Comparison of ENCODE assay signal across 19 cellular contexts in the genomic region with DNA sequence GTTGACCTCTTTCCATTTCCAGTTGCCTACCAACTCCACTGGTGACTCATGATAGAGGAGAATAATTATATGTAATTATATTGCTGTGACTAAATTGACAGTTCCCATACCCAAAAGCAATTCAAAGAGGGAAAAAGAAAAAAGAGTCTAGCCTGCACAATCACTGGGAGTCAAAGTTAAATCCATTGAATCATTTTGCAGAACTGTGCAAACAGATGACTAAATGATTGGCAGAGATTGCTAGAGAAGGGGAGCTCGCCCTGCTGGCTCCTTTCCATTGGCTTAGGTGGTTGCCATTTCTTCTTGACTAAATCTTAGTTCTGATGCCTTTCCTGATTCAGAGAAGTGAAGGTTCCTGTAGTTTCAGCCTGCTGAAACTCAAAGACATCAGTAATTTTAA.
DNase-seq lines count a peak whose midpoint lies in the region; ATAC-seq, FAIRE-seq and TF ChIP-seq lines count a peak whose summit lies in the region.
"Had no signal": no experiment of that assay in that cellular context is flagged by ENCODE, and none has a peak within 500 bp of the region (broad histone marks: within the 10 kb centered on the region; RNA-seq: fewer than 3 reads in every experiment).

No MANE protein-coding gene starts in this region.

- peaks cover 0 to 14% (median 4%) of the 10 kb centered on the region in 9 donors for H3K9me3 Mint-ChIP-seq in naive thymus-derived CD8-positive, alpha-beta T cell

- TF ChIP-seq CTCF in retinal pigment epithelial cell (conservative IDR thresholded peaks at IDR 0.05; ENCODE audit: low read depth, low read length): no peak

- H3K4me3 Mint-ChIP-seq in naive thymus-derived CD8-positive, alpha-beta T cell: no peak overlapping the region
- H3K4me3 Mint-ChIP-seq: activated T-helper 17 cell treated with anti-CD3 and anti-CD28 coated beads, Interleukin-2, amount 50 U/mL, for 72 hours had no signal

- no peak overlapping the region for H3K4me3 ChIP-seq in retinal pigment epithelial cell (ENCODE audit: low read length)
- H3K4me3 ChIP-seq: BLaER1, colonic mucosa, Peyer's patch, right atrium auricular region had no signal

- ATAC-seq in naive thymus-derived CD8-positive, alpha-beta T cell: no peak
- ATAC-seq: activated T-helper 17 cell treated with anti-CD3 and anti-CD28 coated beads, Interleukin-2, amount 50 U/mL, for 72 hours had no signal

- no peaks in the 10 kb centered on the region for H3K4me1 Mint-ChIP-seq in naive thymus-derived CD8-positive, alpha-beta T cell
- H3K4me1 Mint-ChIP-seq: activated T-helper 17 cell treated with anti-CD3 and anti-CD28 coated beads, Interleukin-2, amount 50 U/mL, for 72 hours had no signal

- FAIRE-seq in RCC 7860 (lab: Jason Lieb, UNC): no peak
- FAIRE-seq: keratinocyte had no signal

- no peaks in the 10 kb centered on the region for H3K36me3 Mint-ChIP-seq in naive thymus-derived CD8-positive, alpha-beta T cell

- no peak overlapping the region for H3K27ac Mint-ChIP-seq in naive thymus-derived CD8-positive, alpha-beta T cell
- H3K27ac Mint-ChIP-seq: activated T-helper 17 cell treated with anti-CD3 and anti-CD28 coated beads, Interleukin-2, amount 50 U/mL, for 72 hours had no signal

- H3K27me3 Mint-ChIP-seq in naive thymus-derived CD8-positive, alpha-beta T cell: no peaks in the 10 kb centered on the region
- H3K27me3 Mint-ChIP-seq: activated T-helper 17 cell treated with anti-CD3 and anti-CD28 coated beads, Interleukin-2, amount 50 U/mL, for 72 hours had no signal

- POLR2A ChIA-PET in naive thymus-derived CD8-positive, alpha-beta T cell (lab: Charles Lee): no interaction called here

- peak; percentile 30 for DNase-seq in GM03348 (ENCODE audit: low spot score)
- DNase-seq in RCC 7860 (ENCODE audit: low spot score): peak; percentile 21
- DNase-seq in epithelial cell of prostate (ENCODE audit: low read depth, low spot score): peak; percentile 57
- peak; percentile 54 for DNase-seq in retinal pigment epithelial cell (ENCODE audit: low read depth)
- DNase-seq in superior temporal gyrus (ENCODE audit: extremely low spot score): no peak
- no peak for DNase-seq in activated CD4-positive, alpha-beta T cell treated with anti-CD3 and anti-CD28 coated beads for 1 hour
- no peak for DNase-seq in naive thymus-derived CD8-positive, alpha-beta T cell
- DNase-seq: activated CD4-positive, CD25-positive, alpha-beta regulatory T cell; amygdala; colonic mucosa; DMS153; midbrain; NCI-H2107; Peyer's patch; T-helper 1 cell had no signal

- peak overlapping the region; percentile 69 for H3K27ac ChIP-seq in epithelial cell of prostate
- H3K27ac ChIP-seq: BLaER1, colonic mucosa, Peyer's patch, right atrium auricular region had no signal

Comparison
In these comparisons a context has a peak if more than half of its experiments do, and no peak if none do; other contexts are left out.
1. DNase-seq: peak in GM03348 (single experiment), RCC 7860 (single experiment), epithelial cell of prostate (single experiment) and retinal pigment epithelial cell (single experiment); none in superior temporal gyrus (single experiment), activated CD4-positive, alpha-beta T cell treated with anti-CD3 and anti-CD28 coated beads for 1 hour (single experiment) and naive thymus-derived CD8-positive, alpha-beta T cell (0 of 10).